1 cellular context compared by ENCODE assay signal in the genomic region with DNA sequence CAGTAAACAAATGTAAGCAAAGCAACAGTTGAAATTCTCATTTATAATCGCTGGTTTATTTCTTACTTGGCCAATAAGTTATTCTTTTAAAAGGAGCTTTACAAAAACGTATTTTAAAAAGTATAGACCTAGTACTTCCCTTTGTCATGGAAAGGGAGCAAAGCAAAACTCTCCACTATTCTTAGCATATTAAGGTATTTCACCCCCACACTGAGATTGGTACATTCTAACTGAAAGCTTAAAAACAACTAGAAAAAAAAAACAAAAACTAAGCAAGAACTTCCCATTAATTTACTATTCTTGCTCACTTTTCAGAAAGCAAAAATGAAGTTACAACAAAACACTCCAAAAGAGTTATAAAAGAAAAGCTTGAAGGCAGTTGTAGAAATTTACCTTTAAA.
A peak's percentile ranks its signal among the peaks of the same experiment; 100 is the strongest.
TF ChIP-seq lines count a peak whose summit lies in the region.

No MANE protein-coding gene starts in this region.

TF ChIP-seq in K562, 482 proteins besides CTCF, POLR2A, EP300 and RAD21:
- no peak for TF ChIP-seq ZNF407 (IDR thresholded peaks at IDR 0.05; ENCODE audit: low read depth)
- TF ChIP-seq MBD2 (IDR thresholded peaks at IDR 0.05; ENCODE audit: borderline replicate concordance, low read depth), result no peak
- no peak for TF ChIP-seq HDAC2 (IDR thresholded peaks at IDR 0.05)
- TF ChIP-seq, protein P1, sequence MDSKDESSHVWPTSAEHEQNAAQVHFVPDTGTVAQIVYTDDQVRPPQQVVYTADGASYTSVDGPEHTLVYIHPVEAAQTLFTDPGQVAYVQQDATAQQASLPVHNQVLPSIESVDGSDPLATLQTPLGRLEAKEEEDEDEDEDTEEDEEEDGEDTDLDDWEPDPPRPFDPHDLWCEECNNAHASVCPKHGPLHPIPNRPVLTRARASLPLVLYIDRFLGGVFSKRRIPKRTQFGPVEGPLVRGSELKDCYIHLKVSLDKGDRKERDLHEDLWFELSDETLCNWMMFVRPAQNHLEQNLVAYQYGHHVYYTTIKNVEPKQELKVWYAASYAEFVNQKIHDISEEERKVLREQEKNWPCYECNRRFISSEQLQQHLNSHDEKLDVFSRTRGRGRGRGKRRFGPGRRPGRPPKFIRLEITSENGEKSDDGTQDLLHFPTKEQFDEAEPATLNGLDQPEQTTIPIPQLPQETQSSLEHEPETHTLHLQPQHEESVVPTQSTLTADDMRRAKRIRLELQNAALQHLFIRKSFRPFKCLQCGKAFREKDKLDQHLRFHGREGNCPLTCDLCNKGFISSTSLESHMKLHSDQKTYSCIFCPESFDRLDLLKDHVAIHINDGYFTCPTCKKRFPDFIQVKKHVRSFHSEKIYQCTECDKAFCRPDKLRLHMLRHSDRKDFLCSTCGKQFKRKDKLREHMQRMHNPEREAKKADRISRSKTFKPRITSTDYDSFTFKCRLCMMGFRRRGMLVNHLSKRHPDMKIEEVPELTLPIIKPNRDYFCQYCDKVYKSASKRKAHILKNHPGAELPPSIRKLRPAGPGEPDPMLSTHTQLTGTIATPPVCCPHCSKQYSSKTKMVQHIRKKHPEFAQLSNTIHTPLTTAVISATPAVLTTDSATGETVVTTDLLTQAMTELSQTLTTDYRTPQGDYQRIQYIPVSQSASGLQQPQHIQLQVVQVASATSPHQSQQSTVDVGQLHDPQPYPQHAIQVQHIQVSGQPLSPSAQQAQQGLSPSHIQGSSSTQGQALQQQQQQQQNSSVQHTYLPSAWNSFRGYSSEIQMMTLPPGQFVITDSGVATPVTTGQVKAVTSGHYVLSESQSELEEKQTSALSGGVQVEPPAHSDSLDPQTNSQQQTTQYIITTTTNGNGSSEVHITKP (IDR thresholded peaks at IDR 0.05; ENCODE audit: partially characterized antibody), result peak; percentile 87
- TF ChIP-seq GTF2F1 (IDR thresholded peaks at IDR 0.05; ENCODE audit: low read depth, low read length), result no peak
